6 cellular contexts compared by ENCODE assay signal in genomic region chr14:19637285-19638041, GRCh38.
DNase-seq lines count a peak whose midpoint lies in the region; ATAC-seq, FAIRE-seq and TF ChIP-seq lines count a peak whose summit lies in the region.
"Not testable (repeated sequence)": the region's sequence is repeated elsewhere in the genome, so short reads cannot be mapped to it uniquely, and the experiment has no call there.

No MANE protein-coding gene starts in this region.

- not testable (repeated sequence) for H3K4me1 Mint-ChIP-seq in stimulated activated effector memory CD8-positive, alpha-beta T cell treated with anti-CD3 and anti-CD28 coated beads, Interleukin-12 subunit alpha, Interleukin-12 subunit beta, amount 100 ng/mL, for 72 hours

- WGBS in A549 (ENCODE audit: missing lambda C conversion rate): 0% methylated on average over 2 of the region's 10 CpGs
- 0% methylated on average over 3 of the region's 10 CpGs for WGBS in K562 (ENCODE audit: insufficient coverage, low coverage, missing lambda C conversion rate)
- no CpG with 5 or more reads among the region's 10 CpGs for WGBS in HepG2 (ENCODE audit: low lambda C conversion rate)

- not testable (repeated sequence) for TF ChIP-seq POLR2A in A549 (IDR thresholded peaks at IDR 0.05; ENCODE audit: low read length); K562 (conservative IDR thresholded peaks at IDR 0.05); HepG2 (IDR thresholded peaks at IDR 0.05; ENCODE audit: insufficient read depth in 1 of 2, low read depth in 2 of 2, low read length in 2 of 2)

- not testable (repeated sequence) for H2AFZ ChIP-seq in K562 (ENCODE audit: low read depth, low read length); HepG2 (ENCODE audit: low read length)

- H3K27ac Mint-ChIP-seq in stimulated activated effector memory CD8-positive, alpha-beta T cell treated with anti-CD3 and anti-CD28 coated beads, Interleukin-12 subunit alpha, Interleukin-12 subunit beta, amount 100 ng/mL, for 72 hours: not testable (repeated sequence)

- not testable (repeated sequence) for FAIRE-seq in A549 (lab: Jason Lieb, UNC); K562 (lab: Jason Lieb, UNC); HepG2 (lab: Jason Lieb, UNC)

- not testable (repeated sequence) for H3K4me3 Mint-ChIP-seq in stimulated activated effector memory CD8-positive, alpha-beta T cell treated with anti-CD3 and anti-CD28 coated beads, Interleukin-12 subunit alpha, Interleukin-12 subunit beta, amount 100 ng/mL, for 72 hours

- H3K79me2 ChIP-seq in K562 (ENCODE audit: control insufficient read depth, insufficient read depth, low read length); HepG2 (ENCODE audit: insufficient read depth, low read length): not testable (repeated sequence)

- ATAC-seq in A549: peak; percentile 71 to 76
- ATAC-seq in Panc1: peak; percentile 58
- peak; percentile 42; the same call in 2 of the 3 replicates for ATAC-seq in K562
- ATAC-seq in HepG2: peak; percentile 45
- peak; percentile 26 for ATAC-seq in stimulated activated effector memory CD8-positive, alpha-beta T cell treated with anti-CD3 and anti-CD28 coated beads, Interleukin-12 subunit alpha, Interleukin-12 subunit beta, amount 100 ng/mL, for 72 hours
- ATAC-seq in upper lobe of right lung: peak; percentile 72

- H3K9me1 ChIP-seq in K562 (ENCODE audit: control insufficient read depth, insufficient read depth, low read length): not testable (repeated sequence)

- H3K27ac ChIP-seq in A549; Panc1 (ENCODE audit: low read length); K562 (ENCODE audit: extremely low read depth, low read depth, low read length); HepG2 (ENCODE audit: extremely low read length, insufficient read depth, low read length); upper lobe of right lung: not testable (repeated sequence)

- not testable (repeated sequence) for H3K9me3 ChIP-seq in A549; Panc1 (ENCODE audit: control insufficient read depth, insufficient read depth, low read depth, low read length); K562 (replicated peaks; ENCODE audit: control insufficient read depth, insufficient read depth, low read depth, low read length); HepG2 (ENCODE audit: low read length); upper lobe of right lung

- in situ Hi-C loops in Panc1 (cut with HindIII; ENCODE audit: low pct_unique_long_range_greater_than_20kb, low sequenced_read_pairs); K562 (cut with MboI); HepG2 (cut with HindIII; ENCODE audit: extremely low pct_ligation_motif_present, low pct_unique_long_range_greater_than_20kb): not testable (repeated sequence)

- H3K4me3 ChIP-seq in A549; Panc1 (ENCODE audit: low read depth in 2 of 2, low read length in 2 of 2); K562; HepG2 (replicated peaks in 1 of 3; ENCODE audit: insufficient read depth in 1 of 3, low read depth in 2 of 3, low read length in 3 of 3); upper lobe of right lung: not testable (repeated sequence)

- CTCF ChIA-PET in A549 (lab: Yijun Ruan, JAX); Panc1 (lab: Charles Lee); K562 (lab: Yijun Ruan, JAX; ENCODE audit: low intra/inter-chr PET ratio); HepG2 (lab: Yijun Ruan, JAX; ENCODE audit: low intra/inter-chr PET ratio, low total read pairs): not testable (repeated sequence)

- not testable (repeated sequence) for BruUV-seq in Panc1 (replicated peaks; lab: Mats Ljungman, UMichigan); K562 (replicated peaks; lab: Mats Ljungman, UMichigan); HepG2 (replicated peaks; lab: Mats Ljungman, UMichigan)

- H3K4me2 ChIP-seq in A549; K562 (ENCODE audit: insufficient read depth, low read length); HepG2 (ENCODE audit: low read depth, low read length): not testable (repeated sequence)

- not testable (repeated sequence) for H3K9ac ChIP-seq in K562 (ENCODE audit: insufficient read depth in 1 of 2, low read depth in 2 of 2, low read length in 2 of 2); HepG2 (ENCODE audit: insufficient read depth, low read depth, low read length)

- H3K36me3 Mint-ChIP-seq in stimulated activated effector memory CD8-positive, alpha-beta T cell treated with anti-CD3 and anti-CD28 coated beads, Interleukin-12 subunit alpha, Interleukin-12 subunit beta, amount 100 ng/mL, for 72 hours: not testable (repeated sequence)

- H3K9me3 Mint-ChIP-seq in stimulated activated effector memory CD8-positive, alpha-beta T cell treated with anti-CD3 and anti-CD28 coated beads, Interleukin-12 subunit alpha, Interleukin-12 subunit beta, amount 100 ng/mL, for 72 hours: not testable (repeated sequence)

- H3K36me3 ChIP-seq in Panc1 (ENCODE audit: control insufficient read depth, insufficient read depth, low read length); K562 (ENCODE audit: control insufficient read depth, insufficient read depth, low read length); HepG2 (replicated peaks in 1 of 2; ENCODE audit: control insufficient read depth in 1 of 2, insufficient read depth in 2 of 2, low read length in 2 of 2); upper lobe of right lung: not testable (repeated sequence)

- intact Hi-C loops in Panc1 (cut with micrococcal nuclease; ENCODE audit: unreplicated experiment); K562 (cut with micrococcal nuclease); HepG2 (cut with micrococcal nuclease; ENCODE audit: unreplicated experiment); upper lobe of right lung (cut with DNase I): not testable (repeated sequence)

- not testable (repeated sequence) for TF ChIP-seq EP300 in A549 (IDR thresholded peaks at IDR 0.05); K562 (IDR thresholded peaks at IDR 0.05; ENCODE audit: low read length); HepG2 (IDR thresholded peaks at IDR 0.05; ENCODE audit: low read depth in 2 of 2, low read length in 2 of 2); HepG2 (CRISPR knock-in tag; IDR thresholded peaks at IDR 0.05; ENCODE audit: borderline replicate concordance)

- H3K4me1 ChIP-seq in A549; Panc1 (ENCODE audit: control insufficient read depth, insufficient read depth, low read length); K562 (replicated peaks in 1 of 2; ENCODE audit: control insufficient read depth in 2 of 2, insufficient read depth in 2 of 2, low read length in 2 of 2); HepG2 (ENCODE audit: insufficient read depth, low read length); upper lobe of right lung: not testable (repeated sequence)

- not testable (repeated sequence) for TF ChIP-seq RAD21 in A549 (conservative IDR thresholded peaks at IDR 0.05 in 1 of 2, IDR thresholded peaks at IDR 0.05 in 1 of 2); K562 (CRISPR knock-in tag; conservative IDR thresholded peaks at IDR 0.05 in 1 of 2, IDR thresholded peaks at IDR 0.05 in 1 of 2); HepG2 (CRISPR knock-in tag; IDR thresholded peaks at IDR 0.05)

- not testable (repeated sequence) for H4K20me1 ChIP-seq in K562 (replicated peaks; ENCODE audit: control insufficient read depth, insufficient read depth, low read length); HepG2 (ENCODE audit: insufficient read depth, low read length)

- not testable (repeated sequence) for TF ChIP-seq CTCF in A549 (IDR thresholded peaks at IDR 0.05); Panc1 (IDR thresholded peaks at IDR 0.05); K562 (IDR thresholded peaks at IDR 0.05 in 2 of 3, conservative IDR thresholded peaks at IDR 0.05 in 1 of 3; ENCODE audit: insufficient read depth in 2 of 3, low read depth in 1 of 3, low read length in 3 of 3); HepG2 (CRISPR knock-in tag; IDR thresholded peaks at IDR 0.05); upper lobe of right lung (IDR thresholded peaks at IDR 0.05)

- not testable (repeated sequence) for H3K27me3 ChIP-seq in Panc1 (ENCODE audit: control insufficient read depth, insufficient read depth, low read length); K562 (ENCODE audit: control insufficient read depth in 2 of 2, insufficient read depth in 2 of 2, low read length in 2 of 2); HepG2 (ENCODE audit: control insufficient read depth in 1 of 2, insufficient read depth in 2 of 2, low read length in 2 of 2); upper lobe of right lung

- DNase-seq in A549 (ENCODE audit: low read depth in 1 of 2, low spot score in 1 of 2); Panc1 (ENCODE audit: low read depth, low spot score); K562 (ENCODE audit: extremely low read depth in 1 of 4, low spot score in 3 of 4); HepG2 (ENCODE audit: low spot score); stimulated activated effector memory CD8-positive, alpha-beta T cell treated with anti-CD3 and anti-CD28 coated beads, Interleukin-12 subunit alpha, Interleukin-12 subunit beta, amount 100 ng/mL, for 72 hours (ENCODE audit: low spot score in 2 of 2); upper lobe of right lung: not testable (repeated sequence)

- POLR2A ChIA-PET in A549 (lab: Yijun Ruan, JAX); Panc1 (lab: Charles Lee); K562 (lab: Yijun Ruan, JAX); HepG2 (lab: Yijun Ruan, JAX): not testable (repeated sequence)
